Comparison of ENCODE assay signal across 9 cellular contexts in genomic region chrX:125203379-125203736, GRCh38.
DNase-seq lines count a peak whose midpoint lies in the region; ATAC-seq and TF ChIP-seq lines count a peak whose summit lies in the region.
"Had no signal": no experiment of that assay in that cellular context is flagged by ENCODE, and none has a peak within 500 bp of the region (broad histone marks: within the 10 kb centered on the region; RNA-seq: fewer than 3 reads in every experiment).

No MANE protein-coding gene starts in this region.

- intact Hi-C loops in lower leg skin (cut with DNase I; ENCODE audit: low total_unique reads), result no loop called here

- CTCF ChIA-PET in activated CD8-positive, alpha-beta memory T cell treated with anti-CD3 and anti-CD28 coated beads, Interleukin-2, amount 10 ng/mL, durations not matched to agents 7 days and 5 days (lab: Charles Lee), result no interaction called here

- H3K27ac Mint-ChIP-seq in activated CD8-positive, alpha-beta memory T cell treated with anti-CD3 and anti-CD28 coated beads, Interleukin-2, amount 10 ng/mL, durations not matched to agents 7 days and 5 days, result no peak overlapping the region
- H3K27ac Mint-ChIP-seq in activated naive CD8-positive, alpha-beta T cell treated with anti-CD3 and anti-CD28 coated beads, Interleukin-2, amount 10 ng/mL, durations not matched to agents 7 days and 5 days, result no peak overlapping the region
- H3K27ac Mint-ChIP-seq: activated B cell treated with CpG ODN at 0.5 μM for 24 hours had no signal

- H3K27ac ChIP-seq in thymus (ENCODE audit: low read depth), result no peak overlapping the region

- H3K9me3 Mint-ChIP-seq in activated CD8-positive, alpha-beta memory T cell treated with anti-CD3 and anti-CD28 coated beads, Interleukin-2, amount 10 ng/mL, durations not matched to agents 7 days and 5 days (ENCODE audit: low read depth), result no peaks in the 10 kb centered on the region
- no peaks in the 10 kb centered on the region for H3K9me3 Mint-ChIP-seq in activated naive CD8-positive, alpha-beta T cell treated with anti-CD3 and anti-CD28 coated beads, Interleukin-2, amount 10 ng/mL, durations not matched to agents 7 days and 5 days
- H3K9me3 Mint-ChIP-seq: activated B cell treated with CpG ODN at 0.5 μM for 24 hours had no signal

- peak overlapping the region; percentile 24 for H3K4me3 Mint-ChIP-seq in activated CD8-positive, alpha-beta memory T cell treated with anti-CD3 and anti-CD28 coated beads, Interleukin-2, amount 10 ng/mL, durations not matched to agents 7 days and 5 days
- H3K4me3 Mint-ChIP-seq in activated naive CD8-positive, alpha-beta T cell treated with anti-CD3 and anti-CD28 coated beads, Interleukin-2, amount 10 ng/mL, durations not matched to agents 7 days and 5 days, result peak overlapping the region; percentile 60
- H3K4me3 Mint-ChIP-seq: activated B cell treated with CpG ODN at 0.5 μM for 24 hours had no signal

- TF ChIP-seq CTCF in lower leg skin (IDR thresholded peaks at IDR 0.05), result no peak

- POLR2A ChIA-PET in activated naive CD8-positive, alpha-beta T cell treated with anti-CD3 and anti-CD28 coated beads, Interleukin-2, amount 10 ng/mL, durations not matched to agents 7 days and 5 days (lab: Charles Lee), result no interaction called here

- H3K4me1 Mint-ChIP-seq in activated CD8-positive, alpha-beta memory T cell treated with anti-CD3 and anti-CD28 coated beads, Interleukin-2, amount 10 ng/mL, durations not matched to agents 7 days and 5 days, result peaks cover 17% of the 10 kb centered on the region
- peaks cover 11% of the 10 kb centered on the region for H3K4me1 Mint-ChIP-seq in activated naive CD8-positive, alpha-beta T cell treated with anti-CD3 and anti-CD28 coated beads, Interleukin-2, amount 10 ng/mL, durations not matched to agents 7 days and 5 days

- peak overlapping the region; percentile 12 for H3K4me3 ChIP-seq in lower leg skin (ENCODE audit: low read depth, poor library complexity, severe bottlenecking)
- peak overlapping the region; percentile 49 for H3K4me3 ChIP-seq in thymus (ENCODE audit: low read length)

- ATAC-seq in activated CD8-positive, alpha-beta memory T cell treated with anti-CD3 and anti-CD28 coated beads, Interleukin-2, amount 10 ng/mL, durations not matched to agents 7 days and 5 days, result no peak
- no peak for ATAC-seq in activated naive CD8-positive, alpha-beta T cell treated with anti-CD3 and anti-CD28 coated beads, Interleukin-2, amount 10 ng/mL, durations not matched to agents 7 days and 5 days (ENCODE audit: low read depth)
- ATAC-seq in HG03442 (IDR thresholded peaks at IDR 0.05; ENCODE audit: unreplicated experiment) (no peak), GM18909 (IDR thresholded peaks at IDR 0.05; ENCODE audit: poor library complexity, unreplicated experiment) (no peak)

- H3K9me3 ChIP-seq in thymus (ENCODE audit: control insufficient read depth), result no peaks in the 10 kb centered on the region

- peaks cover 43% of the 10 kb centered on the region for H3K27me3 Mint-ChIP-seq in activated CD8-positive, alpha-beta memory T cell treated with anti-CD3 and anti-CD28 coated beads, Interleukin-2, amount 10 ng/mL, durations not matched to agents 7 days and 5 days
- peaks cover 38% of the 10 kb centered on the region for H3K27me3 Mint-ChIP-seq in activated naive CD8-positive, alpha-beta T cell treated with anti-CD3 and anti-CD28 coated beads, Interleukin-2, amount 10 ng/mL, durations not matched to agents 7 days and 5 days

- DNase-seq in activated CD8-positive, alpha-beta memory T cell treated with anti-CD3 and anti-CD28 coated beads, Interleukin-2, amount 10 ng/mL, durations not matched to agents 7 days and 5 days, result no peak
- no peak for DNase-seq in activated CD8-positive, alpha-beta memory T cell treated with anti-CD3 and anti-CD28 coated beads for 24 hours
- peak; percentile 28 for DNase-seq in activated naive CD8-positive, alpha-beta T cell treated with anti-CD3 and anti-CD28 coated beads, Interleukin-2, amount 10 ng/mL, durations not matched to agents 7 days and 5 days
- DNase-seq in lower leg skin (ENCODE audit: low spot score in 2 of 2), result peak in 1 of 2 donors; percentile 13
- no peak for DNase-seq in DMS79 treated with DMSO at 0.1 percent for 48 hours (lab: John Stamatoyannopoulos, UW)
- DNase-seq: activated B cell treated with CpG ODN at 0.5 μM for 24 hours had no signal

- H3K4me1 ChIP-seq in thymus (ENCODE audit: control insufficient read depth, insufficient read depth, low read length), result no peaks in the 10 kb centered on the region

- H3K36me3 Mint-ChIP-seq in activated CD8-positive, alpha-beta memory T cell treated with anti-CD3 and anti-CD28 coated beads, Interleukin-2, amount 10 ng/mL, durations not matched to agents 7 days and 5 days, result peaks cover 1% of the 10 kb centered on the region
- H3K36me3 Mint-ChIP-seq in activated naive CD8-positive, alpha-beta T cell treated with anti-CD3 and anti-CD28 coated beads, Interleukin-2, amount 10 ng/mL, durations not matched to agents 7 days and 5 days, result no peaks in the 10 kb centered on the region

- TF ChIP-seq POLR2A in lower leg skin (IDR thresholded peaks at IDR 0.05), result no peak

- 5 to 48% methylated on average over 8 to 22 of the region's 25 CpGs for WGBS in lower leg skin, 2 donors
- 5% methylated on average over 25 of the region's 25 CpGs for WGBS in thymus

- peaks cover 20% of the 10 kb centered on the region for H3K27me3 ChIP-seq in thymus (ENCODE audit: control insufficient read depth, insufficient read depth)

- H3K36me3 ChIP-seq in thymus (ENCODE audit: control insufficient read depth, insufficient read depth), result no peaks in the 10 kb centered on the region
